In the genomic region with DNA sequence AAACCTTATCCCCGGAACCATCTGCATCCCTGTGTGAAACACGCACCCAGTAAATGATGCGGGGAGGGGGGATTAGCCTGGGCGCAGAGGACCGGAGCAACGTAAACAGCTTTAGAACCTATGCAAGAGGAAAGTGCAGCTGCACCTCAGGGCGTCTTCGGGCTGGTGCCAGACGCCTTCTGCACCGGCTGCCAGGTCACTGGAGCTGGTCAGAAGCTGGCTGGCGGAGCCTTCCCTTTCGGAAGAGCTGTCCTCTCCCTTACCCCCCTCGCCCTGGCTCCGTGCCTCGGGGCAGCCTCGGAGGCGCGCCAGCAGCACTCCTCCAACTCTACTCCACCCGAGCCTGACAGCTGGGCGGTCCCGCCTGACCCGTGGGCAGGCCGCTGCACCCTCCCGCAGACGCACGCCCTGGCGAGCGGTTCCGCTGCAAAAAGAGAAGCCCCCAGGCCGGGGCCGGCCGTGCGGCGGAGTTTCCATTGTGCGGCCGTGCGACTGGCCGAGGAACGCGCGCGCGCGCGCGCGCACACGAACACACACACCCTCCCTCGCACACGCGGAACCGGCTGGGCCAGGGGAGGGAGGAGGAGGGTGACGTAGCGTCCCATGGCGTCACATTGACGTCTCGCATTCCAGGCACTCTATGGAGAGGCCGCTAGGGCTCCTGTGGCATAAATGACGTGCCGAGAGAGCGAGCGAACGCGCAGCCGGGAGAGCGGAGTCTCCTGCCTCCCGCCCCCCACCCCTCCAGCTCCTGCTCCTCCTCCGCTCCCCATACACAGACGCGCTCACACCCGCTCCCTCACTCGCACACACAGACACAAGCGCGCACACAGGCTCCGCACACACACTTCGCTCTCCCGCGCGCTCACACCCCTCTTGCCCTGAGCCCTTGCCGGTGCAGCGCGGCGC, we compare ENCODE assay signal across 7 cellular contexts. TPM values are rescaled to one million over a fixed set of nuclear protein-coding genes. Genes with fewer than 3 reads are reported as not detected.
DNase-seq lines count a peak whose midpoint lies in the region; ATAC-seq and TF ChIP-seq lines count a peak whose summit lies in the region.

A gene (plus strand): TSS at position 699 of the 909 bp plus-strand sequence. CDS start 6,158 bp downstream, outside the sequence.

- peak; percentile 53 for DNase-seq in NCI-H2107 treated with DMSO at 0.1 percent for 48 hours (lab: John Stamatoyannopoulos, UW; ENCODE audit: unreplicated experiment)
- DNase-seq in UCSD-AML1 (lab: John Stamatoyannopoulos, UW; ENCODE audit: unreplicated experiment): peak; percentile 89
- DNase-seq in skeletal muscle cell (ENCODE audit: low read depth): peak; percentile 93

- H3K4me3 Mint-ChIP-seq in brain: peak within 1 kb of the TSS; percentile 92 to 100 (median 97)

- peaks cover 0 to 13% (median 0%) of the 10 kb centered on the region in 5 experiments for H3K9me3 Mint-ChIP-seq in brain

- H3K36me3 ChIP-seq in iPS-15b (ENCODE audit: control insufficient read depth, insufficient read depth, low read length): no peaks in the 10 kb centered on the region

- H3K4me1 ChIP-seq in iPS-15b (ENCODE audit: control insufficient read depth, insufficient read depth, low read length): peaks cover 4% of the 10 kb centered on the region

- H3K27me3 Mint-ChIP-seq in brain: peaks cover 49% of the 10 kb centered on the region

- peaks cover 51% of the 10 kb centered on the region for H3K4me1 Mint-ChIP-seq in brain

- H3K27ac Mint-ChIP-seq in brain: peak within 1 kb of the TSS; percentile 92 to 99 (median 98)

- peaks cover 5% of the 10 kb centered on the region for H3K36me3 Mint-ChIP-seq in brain

- peaks cover 53% of the 10 kb centered on the region for H3K27me3 ChIP-seq in iPS-15b (ENCODE audit: control insufficient read depth, insufficient read depth, low read length)

- peak; percentile 34 for ATAC-seq in GM18520 (IDR thresholded peaks at IDR 0.05; ENCODE audit: unreplicated experiment)
- ATAC-seq in HG03060 (IDR thresholded peaks at IDR 0.05; ENCODE audit: low read depth, unreplicated experiment): peak; percentile 22

- peak in 1 of 2 experiments; percentile 33 for TF ChIP-seq CTCF in brain (conservative IDR thresholded peaks at IDR 0.05)

- H3K9ac ChIP-seq in iPS-15b (ENCODE audit: low read depth, low read length): no peak within 1 kb of the TSS

- H3K4me3 ChIP-seq in iPS-15b (ENCODE audit: low read depth, low read length) (peak within 1 kb of the TSS; percentile 82), skeletal muscle cell (ENCODE audit: low read depth, low read length) (peak within 1 kb of the TSS; percentile 73)

- no peaks in the 10 kb centered on the region for H3K9me3 ChIP-seq in iPS-15b (ENCODE audit: control insufficient read depth, insufficient read depth, low read length)

RNA-seq across cellular contexts. Expression of the gene that starts here (rescaled TPM):
- 1.0 TPM for polyA plus RNA-seq in brain (ENCODE audit: insufficient read depth, low read depth, low replicate concordance)

Comparison
In these comparisons a context has a peak if more than half of its experiments do, and no peak if none do; other contexts are left out.
1. Peak in every context shown above with its lines: DNase-seq, ATAC-seq and H3K4me3 ChIP-seq.